Comparison of ENCODE assay signal across 1 cellular context in genomic region chr9:137536594-137537129, GRCh38.
TF ChIP-seq lines count a peak whose summit lies in the region.

No MANE protein-coding gene starts in this region.

TF ChIP-seq in GM12878, 131 proteins besides CTCF, POLR2A, EP300 and RAD21:
- TF ChIP-seq EED (IDR thresholded peaks at IDR 0.05; ENCODE audit: low read depth) (0 out of 2 replicates have a peak, but pooled peaks have one; percentile 40), GABPA (IDR thresholded peaks at IDR 0.05; ENCODE audit: low read depth) (0 out of 2 replicates have a peak, but pooled peaks have one; percentile 45), RUNX3 (IDR thresholded peaks at IDR 0.05; ENCODE audit: low read length) (0 out of 2 replicates have a peak, but pooled peaks have one; percentile 29)
